In the genomic region with DNA sequence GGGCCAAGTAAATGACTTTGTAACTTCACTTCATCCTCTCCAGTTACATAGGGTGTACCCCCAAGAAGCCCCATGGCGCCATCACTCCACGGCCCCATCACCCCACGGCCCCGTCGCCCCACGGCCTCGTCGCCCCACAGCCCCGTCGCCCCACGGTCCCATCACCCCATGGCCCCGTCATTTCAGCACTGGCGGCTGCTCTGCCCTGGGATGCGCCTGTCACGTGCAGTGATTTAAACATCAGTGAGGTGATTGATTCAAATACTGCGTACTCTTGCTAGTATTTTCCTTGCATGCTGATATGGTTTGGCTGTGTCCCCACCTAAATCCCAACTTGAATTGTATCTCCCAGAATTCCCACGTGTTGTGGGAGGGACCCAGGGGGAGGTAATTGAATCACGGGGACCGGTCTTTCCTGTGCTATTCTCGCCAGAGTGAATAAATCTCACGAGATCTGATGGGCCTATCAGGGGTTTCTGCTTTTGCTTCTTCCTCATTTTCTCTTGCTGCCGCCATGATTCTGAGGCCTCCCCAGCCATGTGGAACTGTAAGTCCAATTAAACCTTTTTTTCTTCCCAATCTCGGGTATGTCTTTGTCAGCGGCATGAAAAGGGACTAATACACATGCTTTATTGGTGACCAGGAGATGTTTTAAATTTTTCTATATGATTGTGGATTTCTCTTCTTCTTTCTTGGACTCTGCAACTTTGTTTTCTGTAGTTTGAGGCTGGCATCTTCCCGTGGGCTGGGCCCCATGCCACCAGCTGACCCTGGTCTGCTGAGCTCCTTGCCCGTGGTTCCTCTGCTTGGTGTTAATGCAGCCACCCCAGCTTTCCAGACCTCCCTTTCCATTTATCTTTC, we compare ENCODE assay signal across 19 cellular contexts. TPM values are rescaled to one million over a fixed set of nuclear protein-coding genes. Genes with fewer than 3 reads are reported as not detected.
A peak's percentile ranks its signal among the peaks of the same experiment; 100 is the strongest.
DNase-seq lines count a peak whose midpoint lies in the region; ATAC-seq lines count a peak whose summit lies in the region.
"Had no signal": no experiment of that assay in that cellular context is flagged by ENCODE, and none has a peak within 500 bp of the region (broad histone marks: within the 10 kb centered on the region; RNA-seq: fewer than 3 reads in every experiment).

No MANE protein-coding gene starts in this region.

- H3K27me3 ChIP-seq in aorta (ENCODE audit: control insufficient read depth in 1 of 2, insufficient read depth in 2 of 2, low read length in 1 of 2), result no peaks in the 10 kb centered on the region

- H3K27me3 Mint-ChIP-seq in activated naive CD8-positive, alpha-beta T cell, result peaks cover 2% of the 10 kb centered on the region
- peaks cover 8% of the 10 kb centered on the region for H3K27me3 Mint-ChIP-seq in activated naive CD8-positive, alpha-beta T cell treated with anti-CD3 and anti-CD28 coated beads, Interleukin-2, amount 50 U/mL, for 24 hours
- H3K27me3 Mint-ChIP-seq in activated T-helper 17 cell treated with anti-CD3 and anti-CD28 coated beads, Interleukin-2, amount 50 U/mL, for 72 hours, result no peaks in the 10 kb centered on the region

- H3K27ac Mint-ChIP-seq in activated naive CD8-positive, alpha-beta T cell, result peak overlapping the region; percentile 82
- H3K27ac Mint-ChIP-seq in activated naive CD8-positive, alpha-beta T cell treated with anti-CD3 and anti-CD28 coated beads, Interleukin-2, amount 50 U/mL, for 24 hours, result no peak overlapping the region
- H3K27ac Mint-ChIP-seq in activated T-helper 17 cell treated with anti-CD3 and anti-CD28 coated beads, Interleukin-2, amount 50 U/mL, for 72 hours, result no peak overlapping the region
- H3K27ac Mint-ChIP-seq: mesothelial cell of epicardium, progenitor cell of endocrine pancreas had no signal

- DNase-seq in activated naive CD8-positive, alpha-beta T cell treated with anti-CD3 and anti-CD28 coated beads, Interleukin-2, amount 50 U/mL, for 24 hours, result no peak
- peak; percentile 70 for DNase-seq in NCI-H146 (lab: John Stamatoyannopoulos, UW)
- DNase-seq in aorta, result peak; percentile 34 to 70
- DNase-seq in NCI-H1092 (lab: John Stamatoyannopoulos, UW), result no peak
- DNase-seq in occipital lobe (lab: John Stamatoyannopoulos, UW), result no peak
- DNase-seq in MV-4-11 (lab: John Stamatoyannopoulos, UW), result no peak
- DNase-seq: activated CD4-positive, alpha-beta T cell treated with anti-CD3 and anti-CD28 coated beads, Interleukin-2, amount 50 U/mL, for 1 hour; amniotic stem cell; NCI-H1105 treated with DMSO at 0.1 percent for 48 hours; NCI-H69; stimulated activated CD4-positive, alpha-beta T cell treated with anti-CD3 and anti-CD28 coated beads, Interleukin-2, amount 100 ng/mL, for 24 hours; stimulated activated naive CD4-positive, alpha-beta T cell had no signal

- H3K9me3 ChIP-seq in aorta (ENCODE audit: control insufficient read depth, low read length), result no peaks in the 10 kb centered on the region

- H3K4me3 ChIP-seq in aorta (ENCODE audit: low read length in 2 of 2), result no peak overlapping the region
- H3K4me3 ChIP-seq: BLaER1 treated with 17β-estradiol and CSF1 and Interleukin-3, amounts not matched to agents 10 nM and 100 nM; coronary artery had no signal

- ATAC-seq in activated naive CD8-positive, alpha-beta T cell treated with anti-CD3 and anti-CD28 coated beads, Interleukin-2, amount 50 U/mL, for 24 hours, result no peak
- no peak for ATAC-seq in activated T-helper 17 cell treated with anti-CD3 and anti-CD28 coated beads, Interleukin-2, amount 50 U/mL, for 72 hours (replicated peaks)
- ATAC-seq in aorta (ENCODE audit: low FRiP score), result no peak
- ATAC-seq: SK-N-SH treated with all-trans-retinoic acid at 6 μM for 48 hours had no signal

- H3K27ac ChIP-seq in aorta (ENCODE audit: low read depth in 1 of 2, low read length in 2 of 2), result no peak overlapping the region
- H3K27ac ChIP-seq: BLaER1 treated with 17β-estradiol and CSF1 and Interleukin-3, amounts not matched to agents 10 nM and 100 nM; coronary artery had no signal

- 76 to 78% methylated on average over 26 of the region's 26 CpGs for WGBS in aorta, 2 donors

- no peaks in the 10 kb centered on the region for H3K9me3 Mint-ChIP-seq in activated naive CD8-positive, alpha-beta T cell (ENCODE audit: low read depth)
- H3K9me3 Mint-ChIP-seq in activated naive CD8-positive, alpha-beta T cell treated with anti-CD3 and anti-CD28 coated beads, Interleukin-2, amount 50 U/mL, for 24 hours, result no peaks in the 10 kb centered on the region
- H3K9me3 Mint-ChIP-seq in activated T-helper 17 cell treated with anti-CD3 and anti-CD28 coated beads, Interleukin-2, amount 50 U/mL, for 72 hours, result no peaks in the 10 kb centered on the region

- intact Hi-C loops in aorta (cut with DNase I), result no loop called here

- H3K36me3 Mint-ChIP-seq in activated naive CD8-positive, alpha-beta T cell, result peaks cover 2% of the 10 kb centered on the region
- no peaks in the 10 kb centered on the region for H3K36me3 Mint-ChIP-seq in activated naive CD8-positive, alpha-beta T cell treated with anti-CD3 and anti-CD28 coated beads, Interleukin-2, amount 50 U/mL, for 24 hours (ENCODE audit: low read depth)
- no peaks in the 10 kb centered on the region for H3K36me3 Mint-ChIP-seq in activated T-helper 17 cell treated with anti-CD3 and anti-CD28 coated beads, Interleukin-2, amount 50 U/mL, for 72 hours (ENCODE audit: low read depth)
- H3K36me3 Mint-ChIP-seq: mesothelial cell of epicardium had no signal

- H3K36me3 ChIP-seq in aorta (ENCODE audit: control insufficient read depth in 1 of 2, insufficient read depth in 2 of 2, low read length in 1 of 2), result no peaks in the 10 kb centered on the region
- H3K36me3 ChIP-seq: BLaER1 treated with 17β-estradiol and CSF1 and Interleukin-3, amounts not matched to agents 10 nM and 100 nM had no signal

- H3K4me3 Mint-ChIP-seq in activated naive CD8-positive, alpha-beta T cell, result no peak overlapping the region
- H3K4me3 Mint-ChIP-seq in activated naive CD8-positive, alpha-beta T cell treated with anti-CD3 and anti-CD28 coated beads, Interleukin-2, amount 50 U/mL, for 24 hours, result no peak overlapping the region
- peak overlapping the region; percentile 55 for H3K4me3 Mint-ChIP-seq in activated T-helper 17 cell treated with anti-CD3 and anti-CD28 coated beads, Interleukin-2, amount 50 U/mL, for 72 hours
- H3K4me3 Mint-ChIP-seq: mesothelial cell of epicardium had no signal

- H3K4me1 Mint-ChIP-seq in activated naive CD8-positive, alpha-beta T cell (ENCODE audit: low read depth), result peaks cover 25% of the 10 kb centered on the region
- peaks cover 19% of the 10 kb centered on the region for H3K4me1 Mint-ChIP-seq in activated naive CD8-positive, alpha-beta T cell treated with anti-CD3 and anti-CD28 coated beads, Interleukin-2, amount 50 U/mL, for 24 hours
- peaks cover 15% of the 10 kb centered on the region for H3K4me1 Mint-ChIP-seq in activated T-helper 17 cell treated with anti-CD3 and anti-CD28 coated beads, Interleukin-2, amount 50 U/mL, for 72 hours

- no peaks in the 10 kb centered on the region for H3K4me1 ChIP-seq in aorta (ENCODE audit: control insufficient read depth in 1 of 2, insufficient read depth in 2 of 2, low read length in 2 of 2)

RNA-seq across cellular contexts. Expression of gene PCBP3, which starts 50.1 kb away (rescaled TPM):
- total RNA-seq in activated T-helper 17 cell treated with anti-CD3 and anti-CD28 coated beads, Interleukin-2, amount 50 U/mL, for 72 hours, result 10 to 100 TPM; 11.6 to 16.5 TPM
- total RNA-seq in aorta (10 to 100 TPM in 1 of 2 donors, 1 to 10 TPM in 1; 7.0 to 15.0 TPM), occipital lobe (5.5 TPM)
- 1 to 10 TPM in 1 of 2 donors, not detected in 1; 3.6 TPM for polyA plus RNA-seq in aorta

RNA-seq across cellular contexts. Expression of gene SLC19A1, which starts 51.2 kb away (rescaled TPM):
- 10 to 100 TPM; 41.4 to 82.2 TPM for total RNA-seq in activated T-helper 17 cell treated with anti-CD3 and anti-CD28 coated beads, Interleukin-2, amount 50 U/mL, for 72 hours
- 1 to 10 TPM; 6.2 to 8.4 TPM for total RNA-seq in aorta
- polyA plus RNA-seq in aorta, result 10 to 100 TPM in 1 of 2 donors, 1 to 10 TPM in 1; 4.5 to 32.5 TPM
- total RNA-seq in occipital lobe, result 10.8 TPM

Comparison
In these comparisons a context has a peak if more than half of its experiments do, and no peak if none do; other contexts are left out.
1. DNase-seq: peak in NCI-H146 (single experiment) and aorta (2 of 2); none in activated naive CD8-positive, alpha-beta T cell treated with anti-CD3 and anti-CD28 coated beads, Interleukin-2, amount 50 U/mL, for 24 hours (single experiment), NCI-H1092 (single experiment), occipital lobe (single experiment) and MV-4-11 (single experiment).